10 cellular contexts compared by ENCODE assay signal in genomic region chr10:32210306-32211045, GRCh38.
A peak's percentile ranks its signal among the peaks of the same experiment; 100 is the strongest.
DNase-seq lines count a peak whose midpoint lies in the region; ATAC-seq and TF ChIP-seq lines count a peak whose summit lies in the region.
"Had no signal": no experiment of that assay in that cellular context is flagged by ENCODE, and none has a peak within 500 bp of the region (broad histone marks: within the 10 kb centered on the region; RNA-seq: fewer than 3 reads in every experiment).

No MANE protein-coding gene starts in this region.

- ATAC-seq in HG02870 (IDR thresholded peaks at IDR 0.05; ENCODE audit: unreplicated experiment) = no peak

- peaks cover 4% of the 10 kb centered on the region for H3K4me1 Mint-ChIP-seq in chondrocyte (ENCODE audit: low read depth)
- peaks cover 7% of the 10 kb centered on the region for H3K4me1 Mint-ChIP-seq in mesothelial cell of epicardium
- H3K4me1 Mint-ChIP-seq: central memory CD8-positive, alpha-beta T cell had no signal

- peak; percentile 27 for DNase-seq in stimulated activated CD4-positive, alpha-beta T cell treated with anti-CD3 and anti-CD28 coated beads, Interleukin-15, amount 100 ng/mL, for 24 hours
- no peak for DNase-seq in stimulated activated CD4-positive, alpha-beta T cell treated with anti-CD3 and anti-CD28 coated beads, Interleukin-12 subunit alpha, Interleukin-12 subunit beta, amount 100 ng/mL, for 4 hours
- DNase-seq in NCI-H460 (ENCODE audit: extremely low read depth, low read depth) = peak; percentile 39
- DNase-seq in chondrocyte (ENCODE audit: low spot score) = no peak
- no peak for DNase-seq in mesothelial cell of epicardium (ENCODE audit: low spot score in 2 of 2, unreplicated experiment in 2 of 2)
- DNase-seq in SKM-1 treated with dmso at 0.1 percent for 144 hours (lab: John Stamatoyannopoulos, UW; ENCODE audit: unreplicated experiment) = no peak
- no peak for DNase-seq in GM19240 (ENCODE audit: insufficient read length, low spot score)

- H3K9me3 Mint-ChIP-seq in chondrocyte (ENCODE audit: low read depth) = no peaks in the 10 kb centered on the region
- no peaks in the 10 kb centered on the region for H3K9me3 Mint-ChIP-seq in mesothelial cell of epicardium
- H3K9me3 Mint-ChIP-seq: central memory CD8-positive, alpha-beta T cell; stimulated activated naive CD8-positive, alpha-beta T cell treated with anti-CD3 and anti-CD28 coated beads, Interleukin-15, Interleukin-2, amounts not matched to agents 100 ng/mL and 50 ng/mL, for 24 hours had no signal

- TF ChIP-seq CTCF in chondrocyte (IDR thresholded peaks at IDR 0.05) (peak; percentile 82), mesothelial cell of epicardium (IDR thresholded peaks at IDR 0.05; ENCODE audit: unreplicated experiment) (peak; percentile 33)

- H3K4me3 Mint-ChIP-seq in chondrocyte (ENCODE audit: unreplicated experiment) (no peak overlapping the region), mesothelial cell of epicardium (no peak overlapping the region)
- H3K4me3 Mint-ChIP-seq: central memory CD8-positive, alpha-beta T cell; stimulated activated naive CD8-positive, alpha-beta T cell treated with anti-CD3 and anti-CD28 coated beads, Interleukin-15, Interleukin-2, amounts not matched to agents 100 ng/mL and 50 ng/mL, for 24 hours had no signal

- H3K36me3 Mint-ChIP-seq in chondrocyte (ENCODE audit: low read depth) = no peaks in the 10 kb centered on the region
- H3K36me3 Mint-ChIP-seq in mesothelial cell of epicardium = no peaks in the 10 kb centered on the region

- H3K27ac Mint-ChIP-seq in chondrocyte (ENCODE audit: unreplicated experiment) (no peak overlapping the region), mesothelial cell of epicardium (no peak overlapping the region)
- H3K27ac Mint-ChIP-seq: stimulated activated naive CD8-positive, alpha-beta T cell treated with anti-CD3 and anti-CD28 coated beads, Interleukin-15, Interleukin-2, amounts not matched to agents 100 ng/mL and 50 ng/mL, for 24 hours had no signal

- no peaks in the 10 kb centered on the region for H3K27me3 Mint-ChIP-seq in chondrocyte (ENCODE audit: low read depth)
- H3K27me3 Mint-ChIP-seq in mesothelial cell of epicardium (ENCODE audit: low read depth) = no peaks in the 10 kb centered on the region
- H3K27me3 Mint-ChIP-seq: central memory CD8-positive, alpha-beta T cell had no signal

Comparison
In these comparisons a context has a peak if more than half of its experiments do, and no peak if none do; other contexts are left out.
1. DNase-seq: peak in stimulated activated CD4-positive, alpha-beta T cell treated with anti-CD3 and anti-CD28 coated beads, Interleukin-15, amount 100 ng/mL, for 24 hours (single experiment) and NCI-H460 (single experiment); none in stimulated activated CD4-positive, alpha-beta T cell treated with anti-CD3 and anti-CD28 coated beads, Interleukin-12 subunit alpha, Interleukin-12 subunit beta, amount 100 ng/mL, for 4 hours (single experiment), chondrocyte (single experiment), mesothelial cell of epicardium (0 of 2), SKM-1 treated with dmso at 0.1 percent for 144 hours (single experiment) and GM19240 (single experiment).